23 cellular contexts compared by ENCODE assay signal in the genomic region with DNA sequence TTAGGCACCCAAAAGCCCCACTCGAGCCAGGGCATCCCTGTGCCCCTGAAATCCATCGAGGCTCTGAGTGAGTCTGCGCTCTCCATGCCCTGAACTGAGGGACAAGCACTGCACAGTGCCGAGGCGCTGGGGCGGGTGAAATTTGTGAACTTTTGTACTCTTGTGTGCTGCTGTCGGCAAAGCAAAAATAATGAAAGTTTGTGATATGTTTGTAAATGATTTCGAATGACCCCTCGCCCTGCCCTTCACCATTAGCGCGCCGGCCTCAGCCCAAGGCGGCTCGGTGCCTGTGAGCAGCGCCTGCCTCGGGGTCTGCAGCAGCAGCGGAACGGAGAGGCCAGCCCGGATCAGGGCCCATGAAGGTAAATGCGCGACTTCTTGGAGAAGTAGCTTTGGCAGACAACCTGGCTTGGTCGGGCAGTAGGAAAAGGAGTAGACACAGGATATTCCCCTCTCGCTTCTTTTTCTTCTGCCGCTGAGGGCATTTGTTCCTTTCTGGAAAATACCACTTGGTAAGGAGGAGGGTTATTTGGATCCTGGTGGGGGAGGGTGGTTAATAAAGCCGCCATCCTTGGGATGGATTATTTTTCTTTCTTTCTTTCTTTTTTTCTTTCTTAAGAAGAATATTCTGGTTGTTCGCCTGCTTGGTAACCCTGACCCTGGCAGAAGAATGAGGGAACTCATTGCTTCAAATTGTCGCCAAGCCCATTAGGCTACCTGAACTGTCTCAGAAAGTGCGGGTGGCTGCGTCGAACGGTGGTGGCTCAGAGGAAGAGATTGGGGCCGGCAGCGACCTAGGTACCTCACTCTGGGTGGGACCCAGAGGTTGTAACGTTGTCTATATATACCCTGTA. TPM values are rescaled to one million over a fixed set of nuclear protein-coding genes. Genes with fewer than 3 reads are reported as not detected.
DNase-seq lines count a peak whose midpoint lies in the region; ATAC-seq, FAIRE-seq and TF ChIP-seq lines count a peak whose summit lies in the region.
"Had no signal": no experiment of that assay in that cellular context is flagged by ENCODE, and none has a peak within 500 bp of the region (broad histone marks: within the 10 kb centered on the region; RNA-seq: fewer than 3 reads in every experiment).

No MANE protein-coding gene starts in this region.

- H3K79me2 ChIP-seq in H1 (ENCODE audit: control insufficient read depth in 1 of 2, insufficient read depth in 2 of 2, low read length in 2 of 2) = no peaks in the 10 kb centered on the region

- no peaks in the 10 kb centered on the region for H3K9me3 Mint-ChIP-seq in MCF 10A (ENCODE audit: unreplicated experiment)

- H3K27ac Mint-ChIP-seq in MCF 10A (ENCODE audit: low read depth, unreplicated experiment) = no peak overlapping the region

- no peaks in the 10 kb centered on the region; a peak in 1 of 4 replicates for H3K9me3 ChIP-seq in H1 (ENCODE audit: insufficient read depth in 2 of 2, low read depth in 1 of 2, low read length in 1 of 2)
- H3K9me3 ChIP-seq in neuronal stem cell (replicated peaks in 1 of 2; ENCODE audit: control insufficient read depth in 2 of 2, insufficient read depth in 1 of 2, low read depth in 1 of 2, low read length in 2 of 2) = peaks cover 0 to 9% of the 10 kb centered on the region in 2 donors
- H3K9me3 ChIP-seq in esophagus squamous epithelium = peaks cover 0 to 8% (median 0%) of the 10 kb centered on the region in 3 donors
- H3K9me3 ChIP-seq: A549, SJCRH30 had no signal

- H3K4me1 Mint-ChIP-seq in MCF 10A (ENCODE audit: insufficient read depth, unreplicated experiment) = no peaks in the 10 kb centered on the region

- H3K23ac ChIP-seq in H1 (ENCODE audit: insufficient read length) (no peak overlapping the region), neuronal stem cell (ENCODE audit: low read depth, low read length, poor library complexity) (no peak overlapping the region)

- TF ChIP-seq CTCF in H1 (IDR thresholded peaks at IDR 0.05; ENCODE audit: control extremely low read depth in 1 of 3, insufficient read depth in 1 of 3, low read depth in 1 of 3, low read length in 3 of 3) (no peak), esophagus squamous epithelium (IDR thresholded peaks at IDR 0.05) (no peak), MCF 10A (IDR thresholded peaks at IDR 0.05; ENCODE audit: unreplicated experiment) (no peak)

- no peak for TF ChIP-seq EP300 in H1 (IDR thresholded peaks at IDR 0.05; ENCODE audit: borderline replicate concordance in 1 of 2, low read depth in 2 of 2, low read length in 2 of 2)

- peaks cover 18 to 40% of the 10 kb centered on the region in 2 experiments for H4K20me1 ChIP-seq in H1 (replicated peaks in 1 of 2; ENCODE audit: control insufficient read depth in 1 of 2, insufficient read depth in 2 of 2, low read length in 2 of 2)
- H4K20me1 ChIP-seq: BLaER1 treated with 17β-estradiol and CSF1 and Interleukin-3, amounts not matched to agents 10 nM and 100 nM had no signal

- TF ChIP-seq POLR2A in H1 (IDR thresholded peaks at IDR 0.05; ENCODE audit: control extremely low read depth in 1 of 2, low read depth in 2 of 2, low read length in 2 of 2) (no peak), esophagus squamous epithelium (IDR thresholded peaks at IDR 0.05) (no peak)

- H3K4ac ChIP-seq in H1 (replicated peaks; ENCODE audit: insufficient read length, low read depth, low read length) = no peak overlapping the region
- H3K4ac ChIP-seq in neuronal stem cell (ENCODE audit: low read length) = no peak overlapping the region

- H3K14ac ChIP-seq in H1 (ENCODE audit: insufficient read length) (no peak overlapping the region), neuronal stem cell (ENCODE audit: low read length) (peak overlapping the region; percentile 7)

- H3K56ac ChIP-seq in H1 (replicated peaks; ENCODE audit: insufficient read length, low read depth, low read length) = no peak overlapping the region

- no peak overlapping the region for H2BK20ac ChIP-seq in H1 (ENCODE audit: low read length)

- no peak overlapping the region for H3K9ac ChIP-seq in H1 (replicated peaks in 1 of 4; ENCODE audit: extremely low read depth in 1 of 4, low read depth in 3 of 4, low read length in 3 of 4)
- H3K9ac ChIP-seq in neuronal stem cell (ENCODE audit: low read depth, low read length, poor library complexity) = no peak overlapping the region
- H3K9ac ChIP-seq: BLaER1 treated with 17β-estradiol and CSF1 and Interleukin-3, amounts not matched to agents 10 nM and 100 nM had no signal

- H3K4me2 ChIP-seq in H1 (ENCODE audit: insufficient read depth in 1 of 2, low read depth in 2 of 2, low read length in 2 of 2) = no peak overlapping the region
- H3K4me2 ChIP-seq in neuronal stem cell (ENCODE audit: insufficient read depth, low read length, poor library complexity, severe bottlenecking) = no peak overlapping the region
- H3K4me2 ChIP-seq: A549; BLaER1 treated with 17β-estradiol and CSF1 and Interleukin-3, amounts not matched to agents 10 nM and 100 nM had no signal

- H3K4me3 Mint-ChIP-seq in MCF 10A (ENCODE audit: unreplicated experiment) = no peak overlapping the region

- no peaks in the 10 kb centered on the region for H3K27me3 Mint-ChIP-seq in MCF 10A (ENCODE audit: insufficient read depth, unreplicated experiment)

- intact Hi-C loops in esophagus squamous epithelium (cut with DNase I) = loop anchor here (10.0 kb wide), 1 partner anchor 305 kb away; no protein-coding TSS in a partner anchor
- intact Hi-C loops in MCF 10A (cut with micrococcal nuclease) = loop anchor here (10.0 kb wide), 1 partner anchor 165 kb away; no protein-coding TSS in a partner anchor

- no peak overlapping the region for H3K4me3 ChIP-seq in H7 (ENCODE audit: insufficient read depth, low read depth, low read length)
- no peak overlapping the region for H3K4me3 ChIP-seq in H1 (ENCODE audit: extremely low read depth in 1 of 4, insufficient read depth in 2 of 4, low read depth in 3 of 4, low read length in 4 of 4)
- H3K4me3 ChIP-seq in neuronal stem cell (ENCODE audit: low read length in 2 of 2) = no peak overlapping the region
- H3K4me3 ChIP-seq in esophagus squamous epithelium = no peak overlapping the region
- H3K4me3 ChIP-seq: A549; BLaER1 treated with 17β-estradiol and CSF1 and Interleukin-3, amounts not matched to agents 10 nM and 100 nM; SJCRH30 had no signal

- DNase-seq in H7 (peak; percentile 68), H1 (ENCODE audit: low read depth in 1 of 2, low spot score in 2 of 2) (peak in 1 of 2 experiments; percentile 57), kidney tubule cell (ENCODE audit: low spot score) (peak; percentile 28), neuronal stem cell (ENCODE audit: low spot score) (no peak), esophagus squamous epithelium (lab: John Stamatoyannopoulos, UW) (no peak), NCI-H2107 treated with DMSO at 0.1 percent for 48 hours (lab: John Stamatoyannopoulos, UW; ENCODE audit: unreplicated experiment) (no peak), MCF 10A (ENCODE audit: unreplicated experiment) (no peak)
- DNase-seq: DND-41; GDM1; MV-4-11; NCI-H1436; NCI-H2029; NCI-H2171 treated with DMSO at 0.1 percent for 48 hours; NCI-H446 treated with DMSO at 0.1 percent for 48 hours; NK-92 treated with Interleukin-12 subunit alpha and Interleukin-12 subunit beta, amount 100 ng/mL, for 24 hours; RPMI8226; SJCRH30 had no signal

- H3K27me3 ChIP-seq in H7 (ENCODE audit: control insufficient read depth, insufficient read depth, low read length) (peaks cover 100% of the 10 kb centered on the region), H1 (replicated peaks in 1 of 4; ENCODE audit: control insufficient read depth in 3 of 4, extremely low read depth in 1 of 4, insufficient read depth in 3 of 4, low read length in 3 of 4) (peaks cover 98 to 100% (median 100%) of the 10 kb centered on the region in 4 experiments), neuronal stem cell (ENCODE audit: control insufficient read depth in 3 of 3, insufficient read depth in 3 of 3, low read depth in 1 of 3, low read length in 3 of 3) (peaks cover 61 to 100% (median 99%) of the 10 kb centered on the region in 3 experiments), esophagus squamous epithelium (peaks cover 10 to 100% (median 41%) of the 10 kb centered on the region in 4 donors)
- H3K27me3 ChIP-seq: SJCRH30 had no signal

- H4K91ac ChIP-seq in H1 (replicated peaks; ENCODE audit: insufficient read length, low read length) (no peak overlapping the region), neuronal stem cell (ENCODE audit: low read depth, low read length, poor library complexity) (no peak overlapping the region)

- no TSS peak for BruUV-seq in MCF 10A (replicated peaks; lab: Mats Ljungman, UMichigan)

- H3K79me1 ChIP-seq in H1 (ENCODE audit: low read depth, low read length) (no peaks in the 10 kb centered on the region), neuronal stem cell (ENCODE audit: low read depth, low read length) (no peaks in the 10 kb centered on the region)

- peaks cover 2% of the 10 kb centered on the region; the same call in 1 of the 2 replicates for H3K23me2 ChIP-seq in H1 (ENCODE audit: low read depth, low read length)

- H3K4me1 ChIP-seq in H1 (replicated peaks in 1 of 4; ENCODE audit: control insufficient read depth in 3 of 4, insufficient read depth in 4 of 4, low read length in 3 of 4) = peaks cover 0 to 10% (median 2%) of the 10 kb centered on the region in 4 experiments; a peak in 4 of 7 replicates
- no peaks in the 10 kb centered on the region for H3K4me1 ChIP-seq in neuronal stem cell (ENCODE audit: control insufficient read depth in 2 of 2, insufficient read depth in 1 of 2, low read depth in 1 of 2, low read length in 2 of 2)
- H3K4me1 ChIP-seq in esophagus squamous epithelium = peaks cover 4 to 35% (median 16%) of the 10 kb centered on the region in 3 donors
- H3K4me1 ChIP-seq: A549; BLaER1 treated with 17β-estradiol and CSF1 and Interleukin-3, amounts not matched to agents 10 nM and 100 nM; SJCRH30 had no signal

- H2BK5ac ChIP-seq in H1 (ENCODE audit: low read depth, low read length) = no peak overlapping the region
- H2BK5ac ChIP-seq in neuronal stem cell (ENCODE audit: low read length) = no peak overlapping the region

- FAIRE-seq in H1 (lab: Jason Lieb, UNC) = no peak
- FAIRE-seq: A549, GM12891 had no signal

- WGBS in H1 (ENCODE audit: extremely low coverage in 1 of 2, insufficient coverage in 1 of 2, insufficient read length in 1 of 2, insufficient replicate concordance in 2 of 2, low coverage in 1 of 2, low lambda C conversion rate in 2 of 2, missing lambda C conversion rate in 1 of 2), 2 experiments = 15% methylated on average over 34 of the region's 34 CpGs; no CpG with 5 or more reads in 1 of the 2 experiments
- WGBS in neuronal stem cell (ENCODE audit: extremely low coverage in 2 of 2, insufficient read length in 2 of 2, insufficient replicate concordance in 1 of 2), 2 donors = no CpG with 5 or more reads among the region's 34 CpGs
- WGBS in esophagus squamous epithelium, 2 donors = 52 to 54% methylated on average over 27 to 34 of the region's 34 CpGs

- H2BK12ac ChIP-seq in H1 (ENCODE audit: low read depth, low read length) = 0 out of 2 replicates have a peak overlapping the region, but pooled peaks have one; percentile 39
- H2BK12ac ChIP-seq in neuronal stem cell (ENCODE audit: low read length) = no peak overlapping the region

- no peak for ATAC-seq in HG02642 (IDR thresholded peaks at IDR 0.05; ENCODE audit: poor library complexity, unreplicated experiment)
- ATAC-seq: A549 had no signal

- H3K18ac ChIP-seq in H1 (ENCODE audit: extremely low read depth, low read length) (no peak overlapping the region), neuronal stem cell (ENCODE audit: low read length) (no peak overlapping the region)

- H4K8ac ChIP-seq in H1 (ENCODE audit: extremely low read depth, insufficient read depth, low read length) (peak overlapping the region; percentile 72), neuronal stem cell (ENCODE audit: low read depth, low read length) (no peak overlapping the region)

- H2BK120ac ChIP-seq in H1 (replicated peaks; ENCODE audit: low read depth, low read length) (no peak overlapping the region), neuronal stem cell (ENCODE audit: low read depth, low read length) (no peak overlapping the region)

- H3K36me3 ChIP-seq in H7 (replicated peaks; ENCODE audit: control insufficient read depth, insufficient read depth, low read length) (no peaks in the 10 kb centered on the region), H1 (ENCODE audit: control insufficient read depth in 2 of 4, insufficient read depth in 4 of 4, low read length in 3 of 4) (peaks cover 0 to 11% (median 0%) of the 10 kb centered on the region in 4 experiments; a peak in 1 of 8 replicates), neuronal stem cell (replicated peaks in 1 of 2; ENCODE audit: control insufficient read depth in 2 of 2, insufficient read depth in 2 of 2, low read length in 2 of 2) (no peaks in the 10 kb centered on the region), esophagus squamous epithelium (no peaks in the 10 kb centered on the region)
- H3K36me3 ChIP-seq: BLaER1 treated with 17β-estradiol and CSF1 and Interleukin-3, amounts not matched to agents 10 nM and 100 nM; SJCRH30 had no signal

- POLR2A ChIA-PET in H1 (lab: Charles Lee; ENCODE audit: partially characterized antibody) (interaction anchor here (0.7 kb wide), 1 partner anchor 45 kb away, joined by 3 read pairs; no protein-coding TSS in a partner anchor), MCF 10A (lab: Yijun Ruan, JAX) (no interaction called here)

- H2BK15ac ChIP-seq in H1 (ENCODE audit: low read length) (no peak overlapping the region), neuronal stem cell (ENCODE audit: low read length) (no peak overlapping the region)

- H2AK5ac ChIP-seq in H1 (ENCODE audit: low read depth, low read length) (no peak overlapping the region), neuronal stem cell (ENCODE audit: low read depth, low read length) (no peak overlapping the region)

- TF ChIP-seq RAD21 in H1 (IDR thresholded peaks at IDR 0.05 in 1 of 2, conservative IDR thresholded peaks at IDR 0.05 in 1 of 2; ENCODE audit: low read depth in 2 of 2, low read length in 2 of 2) = no peak

- CTCF ChIA-PET in H1 (lab: Charles Lee; ENCODE audit: partially characterized antibody) (interaction anchor here (0.9 to 4.4 kb wide), 9 partner anchors 10 to 405 kb away, joined by 3 to 36 read pairs (median 10); no protein-coding TSS in a partner anchor), MCF 10A (lab: Yijun Ruan, JAX) (interaction anchor here (1.5 to 3.0 kb wide), 3 partner anchors 404 to 502 kb away, joined by 6 to 12 read pairs (median 10); no protein-coding TSS in a partner anchor)

- H3K27ac ChIP-seq in H1 (ENCODE audit: low read depth, low read length) (no peak overlapping the region), neuronal stem cell (replicated peaks; ENCODE audit: low read length) (no peak overlapping the region), esophagus squamous epithelium (no peak overlapping the region)
- H3K27ac ChIP-seq: A549; BLaER1 treated with 17β-estradiol and CSF1 and Interleukin-3, amounts not matched to agents 10 nM and 100 nM; SJCRH30 had no signal

- H2AFZ ChIP-seq in H1 (ENCODE audit: low read length) (no peak overlapping the region), neuronal stem cell (ENCODE audit: low read length) (no peak overlapping the region)

- H3K36me3 Mint-ChIP-seq in MCF 10A (ENCODE audit: insufficient read depth, unreplicated experiment) = no peaks in the 10 kb centered on the region

- H4K5ac ChIP-seq in H1 (ENCODE audit: insufficient read length, low read depth, low read length) = no peak overlapping the region

RNA-seq across cellular contexts. Expression of gene HOXD4, which starts 1.6 kb away (rescaled TPM):
- not detected in 2 replicates for total RNA-seq in H7 (2014; rRNA removed; shearing (Covaris generic))
- total RNA-seq in H1 (2021; fragmentation: NEBNext Ultra II Directional; extraction: Animal tissue kit (Norgen Biotek cat#: 25700)) = not detected in 2 replicates
- not detected in 2 replicates for polyA plus RNA-seq in H1 (2011; rRNA removed)
- not detected for polyA plus RNA-seq in H1 (2011; cell fraction: cytosol; rRNA removed)
- polyA plus RNA-seq in H1 (2011; cell fraction: nucleus; rRNA removed) = not detected
- polyA plus RNA-seq in H1 (2012, experiment 1 of 2) = not detected in 4 replicates
- polyA plus RNA-seq in H1 (2012, experiment 2 of 2) = not detected
- polyA plus RNA-seq in H1 (2013, experiment 1 of 2) = not detected
- not detected for polyA plus RNA-seq in H1 (2013, experiment 2 of 2)
- polyA minus RNA-seq in H1 (2011; rRNA and poly(A)+ RNA removed) = not detected in 2 replicates
- not detected for polyA minus RNA-seq in H1 (2011; cell fraction: cytosol; rRNA and poly(A)+ RNA removed)
- polyA minus RNA-seq in H1 (2011; cell fraction: nucleus; rRNA and poly(A)+ RNA removed) = not detected
- polyA plus RNA-seq in neuronal stem cell (2013, experiment 1 of 2) = not detected
- polyA plus RNA-seq in neuronal stem cell (2013, experiment 2 of 2) = not detected
- total RNA-seq in esophagus squamous epithelium (1 to 10 TPM in 1 of 4 donors, under 1 TPM in 1, not detected in 2; 0.31 to 2.5 TPM), MCF 10A (2022) (not detected in 2 replicates)
- total RNA-seq: H4, HT1080, SJCRH30 had no signal

RNA-seq across cellular contexts. Expression of gene HOXD3, which starts 7.4 kb away (rescaled TPM):
- total RNA-seq in H7 (2014; rRNA removed; shearing (Covaris generic)) = not detected in 2 replicates
- not detected in 2 replicates for total RNA-seq in H1 (2021; fragmentation: NEBNext Ultra II Directional; extraction: Animal tissue kit (Norgen Biotek cat#: 25700))
- polyA plus RNA-seq in H1 (2011; rRNA removed) = not detected in 2 replicates
- polyA plus RNA-seq in H1 (2011; cell fraction: cytosol; rRNA removed) = not detected
- polyA plus RNA-seq in H1 (2011; cell fraction: nucleus; rRNA removed) = not detected
- polyA plus RNA-seq in H1 (2012, experiment 1 of 2) = not detected in 4 replicates
- polyA plus RNA-seq in H1 (2012, experiment 2 of 2) = not detected
- polyA plus RNA-seq in H1 (2013, experiment 1 of 2) = not detected
- polyA plus RNA-seq in H1 (2013, experiment 2 of 2) = not detected
- polyA minus RNA-seq in H1 (2011; rRNA and poly(A)+ RNA removed) = not detected in 2 replicates
- not detected for polyA minus RNA-seq in H1 (2011; cell fraction: cytosol; rRNA and poly(A)+ RNA removed)
- polyA minus RNA-seq in H1 (2011; cell fraction: nucleus; rRNA and poly(A)+ RNA removed) = not detected
- not detected for polyA plus RNA-seq in neuronal stem cell (2013, experiment 1 of 2)
- not detected for polyA plus RNA-seq in neuronal stem cell (2013, experiment 2 of 2)
- 1 to 10 TPM in 2 of 4 donors, under 1 TPM in 1, not detected in 1; 0.40 to 2.9 (median 1.5) TPM for total RNA-seq in esophagus squamous epithelium
- not detected in 2 replicates for total RNA-seq in MCF 10A (2022)
- total RNA-seq: HT1080, SJCRH30 had no signal

RNA-seq across cellular contexts. Expression of gene HOXD8, which starts 20.2 kb away (rescaled TPM):
- total RNA-seq in H7 (2014; rRNA removed; shearing (Covaris generic)) = not detected in 2 replicates
- not detected in 2 replicates for total RNA-seq in H1 (2021; fragmentation: NEBNext Ultra II Directional; extraction: Animal tissue kit (Norgen Biotek cat#: 25700))
- polyA plus RNA-seq in H1 (2011; rRNA removed) = not detected in 2 replicates
- polyA plus RNA-seq in H1 (2011; cell fraction: cytosol; rRNA removed) = not detected
- polyA plus RNA-seq in H1 (2011; cell fraction: nucleus; rRNA removed) = not detected
- not detected in 4 replicates for polyA plus RNA-seq in H1 (2012, experiment 1 of 2)
- polyA plus RNA-seq in H1 (2012, experiment 2 of 2) = not detected
- polyA plus RNA-seq in H1 (2013, experiment 1 of 2) = not detected
- polyA plus RNA-seq in H1 (2013, experiment 2 of 2) = not detected
- not detected in 2 replicates for polyA minus RNA-seq in H1 (2011; rRNA and poly(A)+ RNA removed)
- polyA minus RNA-seq in H1 (2011; cell fraction: cytosol; rRNA and poly(A)+ RNA removed) = not detected
- not detected for polyA minus RNA-seq in H1 (2011; cell fraction: nucleus; rRNA and poly(A)+ RNA removed)
- polyA plus RNA-seq in neuronal stem cell (2013, experiment 1 of 2) = not detected
- not detected for polyA plus RNA-seq in neuronal stem cell (2013, experiment 2 of 2)
- total RNA-seq in esophagus squamous epithelium (1 to 10 TPM in 3 of 4 donors, not detected in 1; 1.2 to 4.6 (median 1.2) TPM), MCF 10A (2022) (not detected in 2 replicates)
- total RNA-seq: H4 had no signal

RNA-seq across cellular contexts. Expression of gene HOXD9, which starts 27.2 kb away (rescaled TPM):
- 0.10 TPM in 1 of 2 replicates, not detected in the other for total RNA-seq in H7 (2014; rRNA removed; shearing (Covaris generic))
- not detected in 2 replicates for total RNA-seq in H1 (2021; fragmentation: NEBNext Ultra II Directional; extraction: Animal tissue kit (Norgen Biotek cat#: 25700))
- polyA plus RNA-seq in H1 (2011; rRNA removed) = not detected in 2 replicates
- polyA plus RNA-seq in H1 (2011; cell fraction: cytosol; rRNA removed) = not detected
- not detected for polyA plus RNA-seq in H1 (2011; cell fraction: nucleus; rRNA removed)
- not detected in 4 replicates for polyA plus RNA-seq in H1 (2012, experiment 1 of 2)
- polyA plus RNA-seq in H1 (2012, experiment 2 of 2) = not detected
- polyA plus RNA-seq in H1 (2013, experiment 1 of 2) = not detected
- not detected for polyA plus RNA-seq in H1 (2013, experiment 2 of 2)
- not detected in 2 replicates for polyA minus RNA-seq in H1 (2011; rRNA and poly(A)+ RNA removed)
- polyA minus RNA-seq in H1 (2011; cell fraction: cytosol; rRNA and poly(A)+ RNA removed) = not detected
- polyA minus RNA-seq in H1 (2011; cell fraction: nucleus; rRNA and poly(A)+ RNA removed) = not detected
- polyA plus RNA-seq in neuronal stem cell (2013, experiment 1 of 2) = not detected
- polyA plus RNA-seq in neuronal stem cell (2013, experiment 2 of 2) = not detected
- total RNA-seq in esophagus squamous epithelium = 1 to 10 TPM in 1 of 4 donors, under 1 TPM in 1, not detected in 2; 0.61 to 3.4 TPM
- total RNA-seq in MCF 10A (2022) = not detected in 2 replicates

RNA-seq across cellular contexts. Expression of gene HOXD10, which starts 33.1 kb away (rescaled TPM):
- total RNA-seq in H7 (2014; rRNA removed; shearing (Covaris generic)) = 0.03 TPM in 1 of 2 replicates, not detected in the other
- total RNA-seq in H1 (2021; fragmentation: NEBNext Ultra II Directional; extraction: Animal tissue kit (Norgen Biotek cat#: 25700)) = not detected in 2 replicates
- not detected in 2 replicates for polyA plus RNA-seq in H1 (2011; rRNA removed)
- polyA plus RNA-seq in H1 (2011; cell fraction: cytosol; rRNA removed) = not detected
- polyA plus RNA-seq in H1 (2011; cell fraction: nucleus; rRNA removed) = not detected
- polyA plus RNA-seq in H1 (2012, experiment 1 of 2) = not detected in 4 replicates
- not detected for polyA plus RNA-seq in H1 (2012, experiment 2 of 2)
- not detected for polyA plus RNA-seq in H1 (2013, experiment 1 of 2)
- polyA plus RNA-seq in H1 (2013, experiment 2 of 2) = not detected
- not detected in 2 replicates for polyA minus RNA-seq in H1 (2011; rRNA and poly(A)+ RNA removed)
- not detected for polyA minus RNA-seq in H1 (2011; cell fraction: cytosol; rRNA and poly(A)+ RNA removed)
- not detected for polyA minus RNA-seq in H1 (2011; cell fraction: nucleus; rRNA and poly(A)+ RNA removed)
- polyA plus RNA-seq in neuronal stem cell (2013, experiment 1 of 2) = not detected
- polyA plus RNA-seq in neuronal stem cell (2013, experiment 2 of 2) = not detected
- total RNA-seq in esophagus squamous epithelium = under 1 TPM in 2 of 4 donors, not detected in 2; 0.22 to 0.38 TPM
- not detected in 2 replicates for total RNA-seq in MCF 10A (2022)
- total RNA-seq: H4 had no signal

Comparison
In these comparisons a context has a peak if more than half of its experiments do, and no peak if none do; other contexts are left out.
1. DNase-seq: peak in H7 (single experiment) and kidney tubule cell (single experiment); none in neuronal stem cell (single experiment), esophagus squamous epithelium (single experiment), NCI-H2107 treated with DMSO at 0.1 percent for 48 hours (single experiment) and MCF 10A (single experiment).